In the genomic region with DNA sequence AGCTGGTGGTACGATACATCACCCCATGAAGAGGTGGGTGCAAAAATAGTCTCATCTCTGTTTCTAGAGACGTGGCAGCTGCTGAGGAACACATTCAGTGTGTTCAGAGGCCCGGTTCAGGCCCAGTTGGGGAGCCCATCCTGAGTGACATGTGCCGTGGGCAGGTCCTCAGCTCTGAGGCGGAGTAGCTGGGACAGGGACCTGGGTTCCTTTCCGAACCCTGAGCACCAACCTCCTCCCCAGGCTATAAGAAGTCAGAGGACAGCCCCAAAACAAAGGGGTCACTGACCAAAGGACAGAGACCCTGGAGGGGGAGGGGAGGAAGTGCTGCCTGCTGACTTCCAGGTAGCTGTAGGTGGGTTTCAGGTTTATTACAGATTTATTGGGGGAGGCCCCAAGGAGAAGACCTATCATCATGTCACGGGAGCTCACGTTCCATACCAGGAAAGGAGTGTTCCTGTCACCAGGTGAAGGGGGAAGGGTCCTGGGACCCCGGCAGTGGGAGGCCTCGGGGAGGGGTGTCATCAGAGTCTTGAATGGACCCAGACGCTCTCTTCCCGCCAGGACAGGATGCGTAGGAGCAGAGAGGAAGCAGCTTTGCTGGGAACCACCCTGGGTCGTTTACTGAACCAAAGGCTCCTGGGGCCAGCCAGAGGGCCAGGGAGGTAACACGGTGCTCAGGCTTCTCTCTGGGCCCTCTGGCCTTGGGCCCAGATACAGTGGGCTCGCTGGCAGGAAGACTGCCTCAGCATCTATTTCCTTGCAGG, we compare ENCODE assay signal across 8 cellular contexts. TPM values are rescaled to one million over a fixed set of nuclear protein-coding genes. Genes with fewer than 3 reads are reported as not detected.
DNase-seq lines count a peak whose midpoint lies in the region; ATAC-seq and TF ChIP-seq lines count a peak whose summit lies in the region.

No MANE protein-coding gene starts in this region.

- CTCF ChIA-PET in mammary epithelial cell (lab: Charles Lee; ENCODE audit: low non-redundant PET) = interaction anchor here (0.6 to 3.5 kb wide), 4 partner anchors 50 to 298 kb away, joined by 3 to 43 read pairs (median 4); partner anchors contain the start of genes WDR59 and ZNRF1

- ATAC-seq in HG03066 (IDR thresholded peaks at IDR 0.05; ENCODE audit: low read depth, unreplicated experiment) = peak; percentile 1
- no peak for ATAC-seq in HG03108 (IDR thresholded peaks at IDR 0.05; ENCODE audit: unreplicated experiment)

- H3K36me3 ChIP-seq in mammary epithelial cell (ENCODE audit: insufficient read depth, low read length) (no peaks in the 10 kb centered on the region), osteoblast (ENCODE audit: insufficient read depth, low read length) (no peaks in the 10 kb centered on the region)

- peak overlapping the region; percentile 71 for H2AFZ ChIP-seq in mammary epithelial cell (ENCODE audit: low read depth, low read length)
- no peak overlapping the region for H2AFZ ChIP-seq in osteoblast (ENCODE audit: low read length)

- DNase-seq in GM10266 (ENCODE audit: extremely low spot score) = peak; percentile 33
- no peak for DNase-seq in mammary epithelial cell
- DNase-seq in osteoblast (ENCODE audit: insufficient read length, low spot score, missing footprints) = peak; percentile 86
- no peak for DNase-seq in GM20000 (ENCODE audit: low spot score)
- DNase-seq in AG08396 (ENCODE audit: low spot score) = no peak
- no peak for DNase-seq in iPS-NIHi7 (ENCODE audit: extremely low spot score)

- intact Hi-C loops in mammary epithelial cell (cut with micrococcal nuclease) = loop anchor here (1.0 to 10.0 kb wide), 5 partner anchors 113 to 402 kb away; no protein-coding TSS in a partner anchor

- H3K27me3 ChIP-seq in mammary epithelial cell (ENCODE audit: insufficient read depth, low read length) = no peaks in the 10 kb centered on the region
- H3K27me3 ChIP-seq in osteoblast (ENCODE audit: insufficient read depth, low read length) = no peaks in the 10 kb centered on the region

- H3K9me3 ChIP-seq in mammary epithelial cell (replicated peaks; ENCODE audit: insufficient read depth, low read length) = no peaks in the 10 kb centered on the region
- no peaks in the 10 kb centered on the region for H3K9me3 ChIP-seq in osteoblast (ENCODE audit: low read depth, low read length)

- in situ Hi-C loops in mammary epithelial cell (cut with MboI; ENCODE audit: low sequenced_read_pairs in 2 of 2) = loop anchor here in 1 of 2 donors (25.0 kb wide), 1 partner anchor 399 kb away; the partner anchor contains the start of gene MLKL

- no peak overlapping the region for H3K27ac ChIP-seq in mammary epithelial cell (ENCODE audit: insufficient read depth, low read depth, low read length)
- no peak overlapping the region for H3K27ac ChIP-seq in osteoblast (ENCODE audit: low read depth, low read length)

- BruUV-seq in mammary epithelial cell (replicated peaks; lab: Mats Ljungman, UMichigan) = no TSS peak

- no peak overlapping the region for H3K9ac ChIP-seq in mammary epithelial cell (ENCODE audit: insufficient read depth, low read length)

- dilution Hi-C loops in mammary epithelial cell (cut with HindIII; ENCODE audit: low sequenced_read_pairs) = no loop called here

- H3K4me2 ChIP-seq in mammary epithelial cell (ENCODE audit: insufficient read depth, low read depth, low read length) (peak overlapping the region; percentile 88), osteoblast (ENCODE audit: insufficient read depth, low read length) (peak overlapping the region; percentile 79)

- H3K4me1 ChIP-seq in mammary epithelial cell (ENCODE audit: insufficient read depth, low read length) = peaks cover 46% of the 10 kb centered on the region
- peaks cover 34% of the 10 kb centered on the region for H3K4me1 ChIP-seq in osteoblast (ENCODE audit: insufficient read depth, low read length)

- H3K79me2 ChIP-seq in mammary epithelial cell (ENCODE audit: insufficient read depth, low read length) (no peaks in the 10 kb centered on the region), osteoblast (ENCODE audit: insufficient read depth, low read length) (no peaks in the 10 kb centered on the region)

- no peaks in the 10 kb centered on the region for H4K20me1 ChIP-seq in mammary epithelial cell (ENCODE audit: insufficient read depth, low read length)
- H4K20me1 ChIP-seq in osteoblast (ENCODE audit: insufficient read depth, low read length) = peaks cover 12% of the 10 kb centered on the region

- TF ChIP-seq CTCF in GM10266 (IDR thresholded peaks at IDR 0.05; ENCODE audit: control insufficient read depth, insufficient read depth, low read depth, missing control alignments) = no peak
- no peak for TF ChIP-seq CTCF in mammary epithelial cell (conservative IDR thresholded peaks at IDR 0.05 in 1 of 2, IDR thresholded peaks at IDR 0.05 in 1 of 2; ENCODE audit: extremely low read depth in 1 of 2, insufficient read depth in 1 of 2, low read depth in 1 of 2, low read length in 2 of 2)
- TF ChIP-seq CTCF in osteoblast (IDR thresholded peaks at IDR 0.05; ENCODE audit: extremely low read depth, low read depth, low read length) = no peak
- TF ChIP-seq CTCF in GM20000 (IDR thresholded peaks at IDR 0.05; ENCODE audit: extremely low read depth, missing control alignments) = no peak

- WGBS in mammary epithelial cell (ENCODE audit: low coverage, missing lambda C conversion rate) = 28% methylated on average over 12 of the region's 16 CpGs

- H3K4me3 ChIP-seq in mammary epithelial cell (replicated peaks in 1 of 3; ENCODE audit: insufficient read depth in 1 of 3, low read depth in 2 of 3, low read length in 3 of 3) (no peak overlapping the region), osteoblast (ENCODE audit: insufficient read depth, low read length) (no peak overlapping the region)

RNA-seq across cellular contexts. Expression of gene LDHD, which starts 4.9 kb away (rescaled TPM):
- total RNA-seq in mammary epithelial cell = 1 to 10 TPM in 1 of 2 donors, under 1 TPM in 1; 0.50 to 1.4 TPM
- 0.16 TPM for polyA plus RNA-seq in mammary epithelial cell
- not detected for polyA minus RNA-seq in mammary epithelial cell
- total RNA-seq in osteoblast = 2.7 and 3.6 TPM in 2 replicates

RNA-seq across cellular contexts. Expression of gene ZFP1, which starts 36.6 kb away (rescaled TPM):
- total RNA-seq in mammary epithelial cell (10 to 100 TPM; 11.9 to 13.7 TPM), osteoblast (12.7 TPM in 2 replicates)
- 6.4 TPM for polyA plus RNA-seq in mammary epithelial cell
- 4.1 TPM for polyA minus RNA-seq in mammary epithelial cell

Comparison
In these comparisons a context has a peak if more than half of its experiments do, and no peak if none do; other contexts are left out.
1. DNase-seq: peak in GM10266 (single experiment) and osteoblast (single experiment); none in mammary epithelial cell (single experiment), GM20000 (single experiment), AG08396 (single experiment) and iPS-NIHi7 (single experiment).